In genomic region chr4:25613613-25614012, GRCh38 we compare ENCODE assay signal across 13 cellular contexts. TPM values are rescaled to one million over a fixed set of nuclear protein-coding genes. Genes with fewer than 3 reads are reported as not detected.
"Had no signal": no experiment of that assay in that cellular context is flagged by ENCODE, and none has a peak within 500 bp of the region (broad histone marks: within the 10 kb centered on the region; RNA-seq: fewer than 3 reads in every experiment).

No MANE protein-coding gene starts in this region.

RNA-seq across cellular contexts. Expression of gene SLC34A2, which starts 42.0 kb away (rescaled TPM):
- total RNA-seq: activated B cell treated with CpG ODN at 0.5 μM for 24 hours; activated CD4-positive, alpha-beta memory T cell treated with anti-CD3 and anti-CD28 coated beads for 36 hours; activated CD4-positive, alpha-beta memory T cell treated with anti-CD3 and anti-CD28 coated beads, Interleukin-2, amount 10 ng/mL, durations not matched to agents 7 days and 5 days; activated CD4-positive, alpha-beta T cell treated with anti-CD3 and anti-CD28 coated beads for 36 hours; activated CD4-positive, alpha-beta T cell treated with anti-CD3 and anti-CD28 coated beads, Interleukin-2, amount 10 ng/mL, durations not matched to agents 24 days and 14 days; activated CD4-positive, alpha-beta T cell treated with anti-CD3 and anti-CD28 coated beads, Interleukin-2, amount 10 ng/mL, durations not matched to agents 7 days and 5 days; activated CD8-positive, alpha-beta memory T cell treated with anti-CD3 and anti-CD28 coated beads for 36 hours; activated CD8-positive, alpha-beta memory T cell treated with anti-CD3 and anti-CD28 coated beads, Interleukin-2, amount 10 ng/mL, durations not matched to agents 7 days and 5 days; activated CD8-positive, alpha-beta T cell treated with anti-CD3 and anti-CD28 coated beads for 36 hours; activated CD8-positive, alpha-beta T cell treated with anti-CD3 and anti-CD28 coated beads, Interleukin-2, amount 10 ng/mL, durations not matched to agents 7 days and 5 days; T-helper 1 cell treated with Interleukin-12 subunit alpha and Interleukin-12 subunit beta and Interleukin-4 antibody, amounts not matched to agents 30 ng/mL and 1 ng/mL, for 36 hours; T-helper 17 cell; T-helper 2 cell treated with Interferon-gamma antibody and Interleukin-4, amounts not matched to agents 100 ng/mL and 5 ng/mL, for 36 hours had no signal
